In the genomic region with DNA sequence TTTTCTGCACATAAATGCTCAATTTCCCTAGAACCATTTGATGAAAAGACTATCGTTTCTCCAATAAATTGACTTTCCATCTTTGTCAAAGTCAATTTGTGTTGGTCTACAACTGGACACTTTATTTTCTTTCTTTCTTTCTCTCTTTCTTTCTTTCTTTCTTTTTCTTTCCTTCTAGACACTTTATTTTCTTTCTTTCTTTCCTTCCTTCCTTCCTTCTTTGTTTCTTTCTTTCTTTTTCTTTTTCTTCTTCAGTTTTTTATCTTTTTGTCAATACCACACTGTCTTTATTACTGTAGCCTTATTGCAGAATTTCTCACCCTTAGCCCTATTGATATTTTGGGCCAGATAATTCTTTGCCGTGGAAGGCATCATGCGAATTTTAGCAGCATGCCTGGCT, we compare ENCODE assay signal across 26 cellular contexts.
DNase-seq lines count a peak whose midpoint lies in the region; ATAC-seq, FAIRE-seq and TF ChIP-seq lines count a peak whose summit lies in the region.
"Had no signal": no experiment of that assay in that cellular context is flagged by ENCODE, and none has a peak within 500 bp of the region (broad histone marks: within the 10 kb centered on the region; RNA-seq: fewer than 3 reads in every experiment).

No MANE protein-coding gene starts in this region.

- TF ChIP-seq RAD21 in K562 (CRISPR knock-in tag; conservative IDR thresholded peaks at IDR 0.05 in 1 of 2, IDR thresholded peaks at IDR 0.05 in 1 of 2), result no peak

- H3K27me3 Mint-ChIP-seq in activated T-cell treated with anti-CD3 and anti-CD28 coated beads, Interleukin-2, amount 50 U/mL, for 72 hours (ENCODE audit: low read depth), result peaks cover 7% of the 10 kb centered on the region
- no peaks in the 10 kb centered on the region for H3K27me3 Mint-ChIP-seq in activated T-cell treated with anti-CD3 and anti-CD28 coated beads, Interleukin-2, amount 50 U/mL, for 4 hours (ENCODE audit: low read depth)
- peaks cover 8% of the 10 kb centered on the region for H3K27me3 Mint-ChIP-seq in GM23338 (ENCODE audit: insufficient read depth, low read depth, poor library complexity)
- peaks cover 61% of the 10 kb centered on the region for H3K27me3 Mint-ChIP-seq in activated CD4-positive, alpha-beta T cell treated with anti-CD3 and anti-CD28 coated beads, Interleukin-2, amount 10 ng/mL, durations not matched to agents 24 days and 14 days
- H3K27me3 Mint-ChIP-seq: CD4-positive, alpha-beta memory T cell had no signal

- no peak for ATAC-seq in activated T-cell treated with anti-CD3 and anti-CD28 coated beads, Interleukin-2, amount 50 U/mL, for 72 hours (replicated peaks in 1 of 2)
- ATAC-seq in activated T-cell treated with anti-CD3 and anti-CD28 coated beads, Interleukin-2, amount 50 U/mL, for 4 hours, result no peak
- ATAC-seq in K562, result no peak
- no peak for ATAC-seq in GM23338

- H3K27ac ChIP-seq in HEK293 (ENCODE audit: extremely low read depth, low read depth, low read length), result no peak overlapping the region
- H3K27ac ChIP-seq in K562 (ENCODE audit: extremely low read depth, low read depth, low read length), result no peak overlapping the region
- no peak overlapping the region for H3K27ac ChIP-seq in GM23338 (ENCODE audit: low read depth)
- H3K27ac ChIP-seq: 22Rv1, BLaER1 had no signal

- no peaks in the 10 kb centered on the region for H3K9me1 ChIP-seq in K562 (ENCODE audit: control insufficient read depth, insufficient read depth, low read length)

- H3K4me2 ChIP-seq in K562 (ENCODE audit: insufficient read depth, low read length), result no peak overlapping the region
- no peak overlapping the region for H3K4me2 ChIP-seq in GM23338
- H3K4me2 ChIP-seq: BLaER1 had no signal

- H3F3A ChIP-seq in GM23338 (replicated peaks; ENCODE audit: low read depth), result no peaks in the 10 kb centered on the region

- no peak for TF ChIP-seq POLR2A in K562 (conservative IDR thresholded peaks at IDR 0.05)

- no peak overlapping the region for H3K4me3 ChIP-seq in HEK293 (ENCODE audit: low read depth, low read length)
- H3K4me3 ChIP-seq in K562, result no peak overlapping the region
- no peak overlapping the region for H3K4me3 ChIP-seq in GM23338
- H3K4me3 ChIP-seq: BLaER1 had no signal

- no peaks in the 10 kb centered on the region for H3K4me1 ChIP-seq in HEK293 (ENCODE audit: control insufficient read depth, insufficient read depth, low read length)
- no peaks in the 10 kb centered on the region for H3K4me1 ChIP-seq in K562 (replicated peaks in 1 of 2; ENCODE audit: control insufficient read depth in 2 of 2, insufficient read depth in 2 of 2, low read length in 2 of 2)
- H3K4me1 ChIP-seq in GM23338 (ENCODE audit: insufficient read depth), result no peaks in the 10 kb centered on the region
- H3K4me1 ChIP-seq: BE2C, BLaER1 had no signal

- H3K9ac ChIP-seq in K562 (ENCODE audit: insufficient read depth in 1 of 2, low read depth in 2 of 2, low read length in 2 of 2), result no peak overlapping the region
- H3K9ac ChIP-seq: BLaER1 had no signal

- H3K4me3 Mint-ChIP-seq in activated T-cell treated with anti-CD3 and anti-CD28 coated beads, Interleukin-2, amount 50 U/mL, for 72 hours, result no peak overlapping the region
- no peak overlapping the region for H3K4me3 Mint-ChIP-seq in activated T-cell treated with anti-CD3 and anti-CD28 coated beads, Interleukin-2, amount 50 U/mL, for 4 hours
- H3K4me3 Mint-ChIP-seq in GM23338, result no peak overlapping the region
- no peak overlapping the region for H3K4me3 Mint-ChIP-seq in activated CD4-positive, alpha-beta T cell treated with anti-CD3 and anti-CD28 coated beads, Interleukin-2, amount 10 ng/mL, durations not matched to agents 24 days and 14 days
- H3K4me3 Mint-ChIP-seq: CD14-positive monocyte; CD4-positive, alpha-beta memory T cell; CD4-positive, CD25-positive, alpha-beta regulatory T cell; CD8-positive, alpha-beta memory T cell had no signal

- H3K9me2 ChIP-seq in GM23338 (ENCODE audit: insufficient read depth), result no peaks in the 10 kb centered on the region

- H3K27ac Mint-ChIP-seq in activated T-cell treated with anti-CD3 and anti-CD28 coated beads, Interleukin-2, amount 50 U/mL, for 72 hours, result peak overlapping the region; percentile 29
- H3K27ac Mint-ChIP-seq in GM23338, result no peak overlapping the region
- no peak overlapping the region for H3K27ac Mint-ChIP-seq in activated CD4-positive, alpha-beta T cell treated with anti-CD3 and anti-CD28 coated beads, Interleukin-2, amount 10 ng/mL, durations not matched to agents 24 days and 14 days
- H3K27ac Mint-ChIP-seq: CD14-positive monocyte; CD4-positive, CD25-positive, alpha-beta regulatory T cell; CD8-positive, alpha-beta memory T cell had no signal

- 4% methylated on average over 3 of the region's 3 CpGs for WGBS in K562 (ENCODE audit: insufficient coverage, low coverage, missing lambda C conversion rate)

- H3K79me2 ChIP-seq in K562 (ENCODE audit: control insufficient read depth, insufficient read depth, low read length) (no peaks in the 10 kb centered on the region), GM23338 (replicated peaks; ENCODE audit: insufficient read depth) (no peaks in the 10 kb centered on the region)

- no peak for TF ChIP-seq EP300 in K562 (IDR thresholded peaks at IDR 0.05; ENCODE audit: low read length)

- H4K20me1 ChIP-seq in K562 (replicated peaks; ENCODE audit: control insufficient read depth, insufficient read depth, low read length) (no peaks in the 10 kb centered on the region), GM23338 (replicated peaks; ENCODE audit: insufficient read depth) (no peaks in the 10 kb centered on the region)
- H4K20me1 ChIP-seq: BLaER1 had no signal

- H3K4me1 Mint-ChIP-seq in activated T-cell treated with anti-CD3 and anti-CD28 coated beads, Interleukin-2, amount 50 U/mL, for 72 hours (ENCODE audit: low read depth), result no peaks in the 10 kb centered on the region
- peaks cover 4% of the 10 kb centered on the region for H3K4me1 Mint-ChIP-seq in activated T-cell treated with anti-CD3 and anti-CD28 coated beads, Interleukin-2, amount 50 U/mL, for 4 hours (ENCODE audit: low read depth)
- H3K4me1 Mint-ChIP-seq in GM23338, result no peaks in the 10 kb centered on the region
- H3K4me1 Mint-ChIP-seq in activated CD4-positive, alpha-beta T cell treated with anti-CD3 and anti-CD28 coated beads, Interleukin-2, amount 10 ng/mL, durations not matched to agents 24 days and 14 days, result peaks cover 2% of the 10 kb centered on the region

- no peak for FAIRE-seq in K562 (lab: Jason Lieb, UNC)
- FAIRE-seq: GM12891, GM19239 had no signal

- DNase-seq in activated T-cell treated with anti-CD3 and anti-CD28 coated beads, Interleukin-2, amount 50 U/mL, for 72 hours, result no peak
- DNase-seq in activated T-cell treated with anti-CD3 and anti-CD28 coated beads, Interleukin-2, amount 50 U/mL, for 4 hours, result no peak
- DNase-seq in K562 (ENCODE audit: extremely low read depth in 1 of 4, low spot score in 3 of 4) (no peak), GM23338 (ENCODE audit: low spot score) (no peak), GOT3 (lab: John Stamatoyannopoulos, UW) (no peak)
- no peak for DNase-seq in activated CD4-positive, alpha-beta T cell treated with anti-CD3 and anti-CD28 coated beads, Interleukin-2, amount 10 ng/mL, durations not matched to agents 24 days and 14 days
- DNase-seq: ACHN; BE2C; C1 segment of cervical spinal cord; CD4-positive, alpha-beta memory T cell; CD4-positive, CD25-positive, alpha-beta regulatory T cell; CD8-positive, alpha-beta memory T cell; COR-L47; DMS 273 treated with DMSO at 0.1 percent for 48 hours; DMS153; DMS53; DMS79; DND-41; EL; GF-D8 had no signal

- CTCF ChIA-PET in HEK293 (lab: Yijun Ruan, JAX) (interaction anchor here (0.7 kb wide), 2 partner anchors 195 to 663 kb away, joined by 3 to 4 read pairs; no protein-coding TSS in a partner anchor), K562 (lab: Yijun Ruan, JAX; ENCODE audit: low intra/inter-chr PET ratio) (no interaction called here)

- no TSS peak for BruUV-seq in K562 (replicated peaks; lab: Mats Ljungman, UMichigan)

- H3K36me3 ChIP-seq in HEK293 (ENCODE audit: control insufficient read depth in 2 of 2, insufficient read depth in 1 of 2, low read length in 2 of 2) (no peaks in the 10 kb centered on the region), K562 (ENCODE audit: control insufficient read depth, insufficient read depth, low read length) (no peaks in the 10 kb centered on the region), GM23338 (ENCODE audit: insufficient read depth) (no peaks in the 10 kb centered on the region)
- H3K36me3 ChIP-seq: BE2C, BLaER1 had no signal

- no peak for TF ChIP-seq CTCF in HEK293 (tag by site-specific recombination; IDR thresholded peaks at IDR 0.05)
- TF ChIP-seq CTCF in K562 (IDR thresholded peaks at IDR 0.05 in 2 of 3, conservative IDR thresholded peaks at IDR 0.05 in 1 of 3; ENCODE audit: insufficient read depth in 2 of 3, low read depth in 1 of 3, low read length in 3 of 3), result no peak
- no peak for TF ChIP-seq CTCF in GM23338 (conservative IDR thresholded peaks at IDR 0.05; ENCODE audit: low read depth in 2 of 2)

- no peaks in the 10 kb centered on the region for H3K9me3 ChIP-seq in HEK293 (ENCODE audit: control insufficient read depth, insufficient read depth, low read depth, low read length)
- no peaks in the 10 kb centered on the region for H3K9me3 ChIP-seq in K562 (replicated peaks; ENCODE audit: control insufficient read depth, insufficient read depth, low read depth, low read length)
- H3K9me3 ChIP-seq: BE2C had no signal

- H2AFZ ChIP-seq in K562 (ENCODE audit: low read depth, low read length), result no peak overlapping the region
- H2AFZ ChIP-seq in GM23338, result no peak overlapping the region

- in situ Hi-C loops in K562 (cut with MboI), result loop anchor here (25.0 kb wide), 1 partner anchor 1355 kb away; no protein-coding TSS in a partner anchor

- POLR2A ChIA-PET in HEK293 (lab: Yijun Ruan, JAX) (no interaction called here), K562 (lab: Yijun Ruan, JAX) (no interaction called here)

- intact Hi-C loops in K562 (cut with micrococcal nuclease), result no loop called here
- intact Hi-C loops in activated CD4-positive, alpha-beta T cell treated with anti-CD3 and anti-CD28 coated beads, Interleukin-2, amount 10 ng/mL, durations not matched to agents 24 days and 14 days (cut with micrococcal nuclease), result no loop called here

- H3K36me3 Mint-ChIP-seq in activated T-cell treated with anti-CD3 and anti-CD28 coated beads, Interleukin-2, amount 50 U/mL, for 72 hours (ENCODE audit: insufficient read depth in 2 of 2), result peaks cover 5 to 11% of the 10 kb centered on the region in 2 donors
- no peaks in the 10 kb centered on the region for H3K36me3 Mint-ChIP-seq in activated T-cell treated with anti-CD3 and anti-CD28 coated beads, Interleukin-2, amount 50 U/mL, for 4 hours (ENCODE audit: insufficient read depth)
- H3K36me3 Mint-ChIP-seq in GM23338 (ENCODE audit: low read depth), result peaks cover 11% of the 10 kb centered on the region; the same call in 2 of the 3 replicates
- no peaks in the 10 kb centered on the region for H3K36me3 Mint-ChIP-seq in activated CD4-positive, alpha-beta T cell treated with anti-CD3 and anti-CD28 coated beads, Interleukin-2, amount 10 ng/mL, durations not matched to agents 24 days and 14 days (ENCODE audit: low read depth)
- H3K36me3 Mint-ChIP-seq: CD4-positive, alpha-beta memory T cell; CD4-positive, CD25-positive, alpha-beta regulatory T cell had no signal

- H3K27me3 ChIP-seq in K562 (ENCODE audit: control insufficient read depth in 2 of 2, insufficient read depth in 2 of 2, low read length in 2 of 2) (no peaks in the 10 kb centered on the region), GM23338 (ENCODE audit: insufficient read depth) (no peaks in the 10 kb centered on the region)
- H3K27me3 ChIP-seq: BE2C, BLaER1 had no signal

- peaks cover 8% of the 10 kb centered on the region in 2 donors for H3K9me3 Mint-ChIP-seq in activated T-cell treated with anti-CD3 and anti-CD28 coated beads, Interleukin-2, amount 50 U/mL, for 72 hours
- peaks cover 13% of the 10 kb centered on the region for H3K9me3 Mint-ChIP-seq in activated T-cell treated with anti-CD3 and anti-CD28 coated beads, Interleukin-2, amount 50 U/mL, for 4 hours
- H3K9me3 Mint-ChIP-seq in GM23338, result peaks cover 14% of the 10 kb centered on the region
- peaks cover 22% of the 10 kb centered on the region for H3K9me3 Mint-ChIP-seq in activated CD4-positive, alpha-beta T cell treated with anti-CD3 and anti-CD28 coated beads, Interleukin-2, amount 10 ng/mL, durations not matched to agents 24 days and 14 days
